ENCODE assay signal across 9 cellular contexts in genomic region chr3:152202976-152203626, GRCh38.
A peak's percentile ranks its signal among the peaks of the same experiment; 100 is the strongest.
DNase-seq lines count a peak whose midpoint lies in the region; ATAC-seq and TF ChIP-seq lines count a peak whose summit lies in the region.
"Had no signal": no experiment of that assay in that cellular context is flagged by ENCODE, and none has a peak within 500 bp of the region (broad histone marks: within the 10 kb centered on the region; RNA-seq: fewer than 3 reads in every experiment).

No MANE protein-coding gene starts in this region.

- H3K27me3 ChIP-seq in gastrocnemius medialis: no peaks in the 10 kb centered on the region

- no peaks in the 10 kb centered on the region for H3K27me3 Mint-ChIP-seq in IgD-negative memory B cell

- ATAC-seq in gastrocnemius medialis: peak; percentile 32 to 44
- ATAC-seq in GM21717 (IDR thresholded peaks at IDR 0.05; ENCODE audit: unreplicated experiment): no peak

- TF ChIP-seq CTCF in choroid plexus epithelial cell (conservative IDR thresholded peaks at IDR 0.05; ENCODE audit: low read depth, low read length) (no peak), gastrocnemius medialis (IDR thresholded peaks at IDR 0.05 in 4 of 5, conservative IDR thresholded peaks at IDR 0.05 in 1 of 5) (no peak)

- H3K4me1 ChIP-seq in gastrocnemius medialis: peaks cover 40 to 57% of the 10 kb centered on the region in 2 donors

- peak overlapping the region; percentile 80 to 95 (median 89) for H3K4me3 Mint-ChIP-seq in IgD-negative memory B cell

- TF ChIP-seq POLR2A in gastrocnemius medialis (IDR thresholded peaks at IDR 0.05): no peak

- H3K9me3 ChIP-seq in gastrocnemius medialis: no peaks in the 10 kb centered on the region

- peak overlapping the region; percentile 50 to 84 (median 78) for H3K27ac ChIP-seq in gastrocnemius medialis
- H3K27ac ChIP-seq: 22Rv1 had no signal

- in situ Hi-C loops in gastrocnemius medialis (cut with MboI; ENCODE audit: low sequenced_read_pairs in 4 of 4): no loop called here

- H3K27ac Mint-ChIP-seq in IgD-negative memory B cell: peak overlapping the region; percentile 62 to 91 (median 64)

- H3K36me3 ChIP-seq in gastrocnemius medialis: no peaks in the 10 kb centered on the region

- no peak overlapping the region for H3K4me3 ChIP-seq in choroid plexus epithelial cell (ENCODE audit: low read depth, low read length)
- H3K4me3 ChIP-seq in gastrocnemius medialis: peak overlapping the region; percentile 18 to 44 (median 36)

- H3K9me3 Mint-ChIP-seq in IgD-negative memory B cell: no peaks in the 10 kb centered on the region

- peaks cover 34 to 48% (median 34%) of the 10 kb centered on the region in 3 donors for H3K4me1 Mint-ChIP-seq in IgD-negative memory B cell

- DNase-seq in DMS153 (lab: John Stamatoyannopoulos, UW): peak; percentile 9
- DNase-seq in DMS153 treated with DMSO at 0.1 percent for 48 hours (lab: John Stamatoyannopoulos, UW; ENCODE audit: unreplicated experiment): no peak
- peak; percentile 24 for DNase-seq in choroid plexus epithelial cell (ENCODE audit: low read depth)
- DNase-seq in gastrocnemius medialis: no peak
- no peak for DNase-seq in DMS79 treated with DMSO at 0.1 percent for 48 hours (lab: John Stamatoyannopoulos, UW)
- no peak for DNase-seq in SW 1271 (lab: John Stamatoyannopoulos, UW)

- no peaks in the 10 kb centered on the region for H3K36me3 Mint-ChIP-seq in IgD-negative memory B cell

- intact Hi-C loops in gastrocnemius medialis (cut with DNase I; ENCODE audit: low total_unique reads): no loop called here

Comparison
In these comparisons a context has a peak if more than half of its experiments do, and no peak if none do; other contexts are left out.
1. DNase-seq: peak in DMS153 (single experiment) and choroid plexus epithelial cell (single experiment); none in DMS153 treated with DMSO at 0.1 percent for 48 hours (single experiment), gastrocnemius medialis (0 of 2), DMS79 treated with DMSO at 0.1 percent for 48 hours (single experiment) and SW 1271 (0 of 2).